8 cellular contexts compared by ENCODE assay signal in the genomic region with DNA sequence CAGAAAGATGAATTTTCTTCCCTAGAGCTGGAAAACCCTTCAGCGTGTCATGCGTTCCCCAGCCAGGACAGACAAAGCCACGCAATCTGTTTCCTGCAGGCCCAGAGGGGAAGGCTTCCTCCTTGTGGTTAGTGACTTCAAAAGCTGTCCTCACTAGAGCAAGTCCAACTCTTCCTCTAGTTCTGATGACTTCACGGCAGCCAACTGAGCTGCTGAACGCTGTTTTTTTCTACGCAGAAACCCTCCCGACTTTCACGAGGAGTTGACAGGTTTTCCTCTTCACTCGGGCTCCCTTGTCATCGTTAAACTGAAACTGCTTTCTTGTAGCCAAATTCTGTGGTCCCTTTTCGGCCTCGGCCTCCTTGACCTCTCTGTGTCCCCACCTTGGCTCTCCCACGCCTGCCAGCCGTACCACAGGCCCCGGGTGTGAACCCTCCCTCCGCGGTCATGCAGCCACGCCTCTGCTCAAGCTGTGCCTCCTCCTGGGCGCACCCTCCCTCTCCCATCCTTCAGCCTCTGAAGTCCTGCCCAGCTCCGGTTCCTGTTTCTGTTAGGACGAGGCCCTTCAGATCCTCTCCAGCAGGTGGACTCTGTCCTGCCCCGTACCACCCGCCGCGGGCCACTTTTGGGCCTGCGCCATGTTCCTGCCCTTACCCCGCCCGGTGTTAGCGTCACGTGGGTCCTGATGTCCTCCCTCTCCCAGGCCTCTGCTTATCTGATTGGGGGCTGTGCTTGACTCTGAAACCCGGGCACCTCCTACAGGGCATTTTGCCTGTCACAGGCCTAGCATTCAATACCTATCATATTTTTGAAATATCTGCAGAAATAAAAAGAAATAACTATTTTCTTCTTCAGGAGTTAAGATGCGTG. TPM values are rescaled to one million over a fixed set of nuclear protein-coding genes. Genes with fewer than 3 reads are reported as not detected.
DNase-seq lines count a peak whose midpoint lies in the region; ATAC-seq and TF ChIP-seq lines count a peak whose summit lies in the region.

No MANE protein-coding gene starts in this region.

- peak; percentile 83 for DNase-seq in NCI-H2107 (lab: John Stamatoyannopoulos, UW)
- DNase-seq in activated CD4-positive, CD25-positive, alpha-beta regulatory T cell treated with anti-CD3 and anti-CD28 coated beads, Interleukin-2, amount 50 U/mL, for 72 hours, result peak; percentile 85
- peak; percentile 25 to 47 for DNase-seq in cerebellar nuclear complex (lab: John Stamatoyannopoulos, UW)
- peak; percentile 95 to 98 for DNase-seq in left lung
- DNase-seq in stimulated activated CD4-positive, alpha-beta T cell treated with anti-CD3 and anti-CD28 coated beads, Interleukin-4, amount 100 ng/mL, for 24 hours, result peak; percentile 78
- DNase-seq in A673 (ENCODE audit: low spot score), result no peak

- H3K9me3 ChIP-seq in left lung, result no peaks in the 10 kb centered on the region
- no peaks in the 10 kb centered on the region for H3K9me3 ChIP-seq in A673 (ENCODE audit: low read depth, low read length, poor library complexity, severe bottlenecking)

- TF ChIP-seq CTCF in left lung (IDR thresholded peaks at IDR 0.05), result peak; percentile 30 to 66
- TF ChIP-seq CTCF in A673 (conservative IDR thresholded peaks at IDR 0.05; ENCODE audit: low read depth, low read length), result no peak

- H3K4me1 ChIP-seq in left lung, result peaks cover 22 to 66% of the 10 kb centered on the region in 2 donors
- H3K4me1 ChIP-seq in A673 (ENCODE audit: insufficient read depth, low read length, poor library complexity, severe bottlenecking), result peaks cover 42% of the 10 kb centered on the region

- CTCF ChIA-PET in A673 (lab: Charles Lee), result interaction anchor here (0.5 to 0.7 kb wide), 2 partner anchors 9 to 168 kb away, joined by 3 to 8 read pairs; no protein-coding TSS in a partner anchor

- H3K27ac ChIP-seq in left lung (peak overlapping the region; percentile 83 to 97), A673 (ENCODE audit: low read depth, low read length, poor library complexity, severe bottlenecking) (no peak overlapping the region)

- H3K4me3 ChIP-seq in left lung (peak overlapping the region; percentile 12 to 39), A673 (ENCODE audit: low read depth, low read length, poor library complexity, severe bottlenecking) (no peak overlapping the region)

- BruUV-seq in A673 (replicated peaks; lab: Mats Ljungman, UMichigan), result no TSS peak

- POLR2A ChIA-PET in A673 (lab: Charles Lee; ENCODE audit: low non-redundant PET), result no interaction called here

- H3K36me3 ChIP-seq in left lung (no peaks in the 10 kb centered on the region), A673 (ENCODE audit: insufficient read depth, low read length, poor library complexity, severe bottlenecking) (no peaks in the 10 kb centered on the region)

- intact Hi-C loops in left lung (cut with DNase I), result no loop called here
- intact Hi-C loops in A673 (cut with micrococcal nuclease; ENCODE audit: unreplicated experiment), result no loop called here

- H3K27me3 ChIP-seq in left lung (no peaks in the 10 kb centered on the region), A673 (replicated peaks; ENCODE audit: insufficient read depth, low read depth, low read length, poor library complexity) (no peaks in the 10 kb centered on the region)

- ATAC-seq in GM18498 (IDR thresholded peaks at IDR 0.05; ENCODE audit: unreplicated experiment) (peak; percentile 97), HG02870 (IDR thresholded peaks at IDR 0.05; ENCODE audit: unreplicated experiment) (peak; percentile 85), left lung (peak; percentile 95)

RNA-seq across cellular contexts. Expression of a gene that starts 39.3 kb away (rescaled TPM):
- total RNA-seq in left lung (100 to 1,000 TPM; 110 to 157 TPM), A673 (2021) (49.4 and 53.1 TPM in 2 replicates)
